Comparison of ENCODE assay signal across 1 cellular context in genomic region chr11:117180661-117181585, GRCh38.
TF ChIP-seq lines count a peak whose summit lies in the region.

No MANE protein-coding gene starts in this region.

TF ChIP-seq in HepG2, 621 proteins besides CTCF, POLR2A, EP300 and RAD21 (continues in another document):
- TF ChIP-seq, protein P1, sequence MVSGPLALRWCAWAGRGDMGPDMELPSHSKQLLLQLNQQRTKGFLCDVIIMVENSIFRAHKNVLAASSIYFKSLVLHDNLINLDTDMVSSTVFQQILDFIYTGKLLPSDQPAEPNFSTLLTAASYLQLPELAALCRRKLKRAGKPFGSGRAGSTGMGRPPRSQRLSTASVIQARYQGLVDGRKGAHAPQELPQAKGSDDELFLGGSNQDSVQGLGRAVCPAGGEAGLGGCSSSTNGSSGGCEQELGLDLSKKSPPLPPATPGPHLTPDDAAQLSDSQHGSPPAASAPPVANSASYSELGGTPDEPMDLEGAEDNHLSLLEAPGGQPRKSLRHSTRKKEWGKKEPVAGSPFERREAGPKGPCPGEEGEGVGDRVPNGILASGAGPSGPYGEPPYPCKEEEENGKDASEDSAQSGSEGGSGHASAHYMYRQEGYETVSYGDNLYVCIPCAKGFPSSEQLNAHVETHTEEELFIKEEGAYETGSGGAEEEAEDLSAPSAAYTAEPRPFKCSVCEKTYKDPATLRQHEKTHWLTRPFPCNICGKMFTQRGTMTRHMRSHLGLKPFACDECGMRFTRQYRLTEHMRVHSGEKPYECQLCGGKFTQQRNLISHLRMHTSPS (CRISPR knock-in tag; IDR thresholded peaks at IDR 0.05; ENCODE audit: low read depth), result no peak
- TF ChIP-seq NR2F6 (IDR thresholded peaks at IDR 0.05), result no peak
- no peak for TF ChIP-seq NR2F6 (CRISPR knock-in tag; IDR thresholded peaks at IDR 0.05)
- TF ChIP-seq, protein P2, sequence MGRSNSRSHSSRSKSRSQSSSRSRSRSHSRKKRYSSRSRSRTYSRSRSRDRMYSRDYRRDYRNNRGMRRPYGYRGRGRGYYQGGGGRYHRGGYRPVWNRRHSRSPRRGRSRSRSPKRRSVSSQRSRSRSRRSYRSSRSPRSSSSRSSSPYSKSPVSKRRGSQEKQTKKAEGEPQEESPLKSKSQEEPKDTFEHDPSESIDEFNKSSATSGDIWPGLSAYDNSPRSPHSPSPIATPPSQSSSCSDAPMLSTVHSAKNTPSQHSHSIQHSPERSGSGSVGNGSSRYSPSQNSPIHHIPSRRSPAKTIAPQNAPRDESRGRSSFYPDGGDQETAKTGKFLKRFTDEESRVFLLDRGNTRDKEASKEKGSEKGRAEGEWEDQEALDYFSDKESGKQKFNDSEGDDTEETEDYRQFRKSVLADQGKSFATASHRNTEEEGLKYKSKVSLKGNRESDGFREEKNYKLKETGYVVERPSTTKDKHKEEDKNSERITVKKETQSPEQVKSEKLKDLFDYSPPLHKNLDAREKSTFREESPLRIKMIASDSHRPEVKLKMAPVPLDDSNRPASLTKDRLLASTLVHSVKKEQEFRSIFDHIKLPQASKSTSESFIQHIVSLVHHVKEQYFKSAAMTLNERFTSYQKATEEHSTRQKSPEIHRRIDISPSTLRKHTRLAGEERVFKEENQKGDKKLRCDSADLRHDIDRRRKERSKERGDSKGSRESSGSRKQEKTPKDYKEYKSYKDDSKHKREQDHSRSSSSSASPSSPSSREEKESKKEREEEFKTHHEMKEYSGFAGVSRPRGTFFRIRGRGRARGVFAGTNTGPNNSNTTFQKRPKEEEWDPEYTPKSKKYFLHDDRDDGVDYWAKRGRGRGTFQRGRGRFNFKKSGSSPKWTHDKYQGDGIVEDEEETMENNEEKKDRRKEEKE (IDR thresholded peaks at IDR 0.05), result no peak
- no peak for TF ChIP-seq ZNF510 (CRISPR knock-in tag; IDR thresholded peaks at IDR 0.05; ENCODE audit: low read depth)
- peak; percentile 77 for TF ChIP-seq MAX (IDR thresholded peaks at IDR 0.05)
- TF ChIP-seq ZBTB38 (CRISPR knock-in tag; IDR thresholded peaks at IDR 0.05), result peak; percentile 44; the same call in 1 of the 2 replicates
- TF ChIP-seq, protein P3, sequence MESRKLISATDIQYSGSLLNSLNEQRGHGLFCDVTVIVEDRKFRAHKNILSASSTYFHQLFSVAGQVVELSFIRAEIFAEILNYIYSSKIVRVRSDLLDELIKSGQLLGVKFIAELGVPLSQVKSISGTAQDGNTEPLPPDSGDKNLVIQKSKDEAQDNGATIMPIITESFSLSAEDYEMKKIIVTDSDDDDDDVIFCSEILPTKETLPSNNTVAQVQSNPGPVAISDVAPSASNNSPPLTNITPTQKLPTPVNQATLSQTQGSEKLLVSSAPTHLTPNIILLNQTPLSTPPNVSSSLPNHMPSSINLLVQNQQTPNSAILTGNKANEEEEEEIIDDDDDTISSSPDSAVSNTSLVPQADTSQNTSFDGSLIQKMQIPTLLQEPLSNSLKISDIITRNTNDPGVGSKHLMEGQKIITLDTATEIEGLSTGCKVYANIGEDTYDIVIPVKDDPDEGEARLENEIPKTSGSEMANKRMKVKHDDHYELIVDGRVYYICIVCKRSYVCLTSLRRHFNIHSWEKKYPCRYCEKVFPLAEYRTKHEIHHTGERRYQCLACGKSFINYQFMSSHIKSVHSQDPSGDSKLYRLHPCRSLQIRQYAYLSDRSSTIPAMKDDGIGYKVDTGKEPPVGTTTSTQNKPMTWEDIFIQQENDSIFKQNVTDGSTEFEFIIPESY (CRISPR knock-in tag; IDR thresholded peaks at IDR 0.05), result peak; percentile 81
- TF ChIP-seq TAF1 (CRISPR knock-in tag; IDR thresholded peaks at IDR 0.05), result 0 out of 2 replicates have a peak, but pooled peaks have one; percentile 33
- TF ChIP-seq ZBED4 (CRISPR knock-in tag; IDR thresholded peaks at IDR 0.05; ENCODE audit: borderline replicate concordance), result no peak
- TF ChIP-seq, protein P4, sequence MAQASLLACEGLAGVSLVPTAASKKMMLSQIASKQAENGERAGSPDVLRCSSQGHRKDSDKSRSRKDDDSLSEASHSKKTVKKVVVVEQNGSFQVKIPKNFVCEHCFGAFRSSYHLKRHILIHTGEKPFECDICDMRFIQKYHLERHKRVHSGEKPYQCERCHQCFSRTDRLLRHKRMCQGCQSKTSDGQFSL (CRISPR knock-in tag; IDR thresholded peaks at IDR 0.05), result 0 out of 2 replicates have a peak, but pooled peaks have one; percentile 19
- no peak for TF ChIP-seq ZNF296 (CRISPR knock-in tag; conservative IDR thresholded peaks at IDR 0.05)
- TF ChIP-seq MXI1 (IDR thresholded peaks at IDR 0.05; ENCODE audit: borderline replicate concordance, low read depth, low read length), result peak; percentile 46; the same call in 1 of the 3 replicates
- 0 out of 2 replicates have a peak, but pooled peaks have one; percentile 11 for TF ChIP-seq YEATS4 (CRISPR knock-in tag; IDR thresholded peaks at IDR 0.05; ENCODE audit: borderline replicate concordance)
- TF ChIP-seq ZNF770 (CRISPR knock-in tag; IDR thresholded peaks at IDR 0.05), result peak; percentile 65
- TF ChIP-seq ZNF225 (CRISPR knock-in tag; IDR thresholded peaks at IDR 0.05), result no peak
- TF ChIP-seq SAP130 (CRISPR knock-in tag; IDR thresholded peaks at IDR 0.05; ENCODE audit: low read depth), result peak; percentile 64
- TF ChIP-seq, protein P5, sequence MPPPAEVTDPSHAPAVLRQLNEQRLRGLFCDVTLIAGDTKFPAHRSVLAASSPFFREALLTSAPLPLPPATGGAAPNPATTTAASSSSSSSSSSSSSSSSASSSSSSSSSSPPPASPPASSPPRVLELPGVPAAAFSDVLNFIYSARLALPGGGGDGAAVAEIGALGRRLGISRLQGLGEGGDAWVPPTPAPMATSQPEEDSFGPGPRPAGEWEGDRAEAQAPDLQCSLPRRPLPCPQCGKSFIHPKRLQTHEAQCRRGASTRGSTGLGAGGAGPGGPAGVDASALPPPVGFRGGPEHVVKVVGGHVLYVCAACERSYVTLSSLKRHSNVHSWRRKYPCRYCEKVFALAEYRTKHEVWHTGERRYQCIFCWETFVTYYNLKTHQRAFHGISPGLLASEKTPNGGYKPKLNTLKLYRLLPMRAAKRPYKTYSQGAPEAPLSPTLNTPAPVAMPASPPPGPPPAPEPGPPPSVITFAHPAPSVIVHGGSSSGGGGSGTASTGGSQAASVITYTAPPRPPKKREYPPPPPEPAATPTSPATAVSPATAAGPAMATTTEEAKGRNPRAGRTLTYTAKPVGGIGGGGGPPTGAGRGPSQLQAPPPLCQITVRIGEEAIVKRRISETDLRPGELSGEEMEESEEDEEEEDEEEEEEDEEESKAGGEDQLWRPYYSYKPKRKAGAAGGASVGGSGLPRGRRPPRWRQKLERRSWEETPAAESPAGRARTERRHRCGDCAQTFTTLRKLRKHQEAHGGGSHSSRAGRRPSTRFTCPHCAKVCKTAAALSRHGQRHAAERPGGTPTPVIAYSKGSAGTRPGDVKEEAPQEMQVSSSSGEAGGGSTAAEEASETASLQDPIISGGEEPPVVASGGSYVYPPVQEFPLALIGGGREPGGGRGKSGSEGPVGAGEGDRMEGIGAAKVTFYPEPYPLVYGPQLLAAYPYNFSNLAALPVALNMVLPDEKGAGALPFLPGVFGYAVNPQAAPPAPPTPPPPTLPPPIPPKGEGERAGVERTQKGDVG (CRISPR knock-in tag; IDR thresholded peaks at IDR 0.05; ENCODE audit: borderline replicate concordance), result peak; percentile 51; the same call in 1 of the 2 replicates
- no peak for TF ChIP-seq STAT5B (CRISPR knock-in tag; IDR thresholded peaks at IDR 0.05)
- TF ChIP-seq STAG1 (CRISPR knock-in tag; IDR thresholded peaks at IDR 0.05), result peak; percentile 52
- 0 out of 2 replicates have a peak, but pooled peaks have one; percentile 46 for TF ChIP-seq THAP7 (CRISPR knock-in tag; IDR thresholded peaks at IDR 0.05)
- TF ChIP-seq ZNF513 (CRISPR knock-in tag; conservative IDR thresholded peaks at IDR 0.05), result no peak
- 0 out of 2 replicates have a peak, but pooled peaks have one; percentile 61 for TF ChIP-seq KDM2A (CRISPR knock-in tag; IDR thresholded peaks at IDR 0.05; ENCODE audit: borderline replicate concordance, low read depth)
- no peak for TF ChIP-seq DDIT3 (CRISPR knock-in tag; IDR thresholded peaks at IDR 0.05)
- TF ChIP-seq SMAD9 (CRISPR knock-in tag; IDR thresholded peaks at IDR 0.05), result no peak
- TF ChIP-seq HINFP (CRISPR knock-in tag; IDR thresholded peaks at IDR 0.05; ENCODE audit: low read depth), result no peak
- TF ChIP-seq KDM6A (CRISPR knock-in tag; IDR thresholded peaks at IDR 0.05; ENCODE audit: low read depth), result no peak
